Comparison of ENCODE assay signal across 14 cellular contexts in the genomic region with DNA sequence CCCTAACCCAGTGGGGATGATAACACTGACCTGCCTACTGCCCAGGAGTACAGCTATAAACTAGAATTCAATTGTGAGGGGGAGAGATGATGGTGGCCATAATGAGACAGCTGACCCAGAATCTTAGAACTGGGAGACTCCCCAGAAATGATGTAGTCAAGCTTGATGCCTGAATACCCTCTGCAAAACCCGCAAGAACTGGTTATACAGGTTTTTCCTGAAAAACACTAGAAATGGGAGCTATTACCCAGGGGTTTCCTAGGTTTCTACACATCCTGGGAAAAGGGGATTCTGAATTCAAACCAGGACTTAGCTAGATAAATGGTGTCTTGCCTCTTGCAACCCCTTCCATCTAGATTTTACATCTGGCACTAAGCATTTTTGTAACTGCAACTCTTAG.
"Had no signal": no experiment of that assay in that cellular context is flagged by ENCODE, and none has a peak within 500 bp of the region (broad histone marks: within the 10 kb centered on the region; RNA-seq: fewer than 3 reads in every experiment).

No MANE protein-coding gene starts in this region.

- ATAC-seq: activated T-cell treated with anti-CD3 and anti-CD28 coated beads, Interleukin-2, amount 50 U/mL, for 4 hours; left lobe of liver; right lobe of liver; stimulated activated memory B cell treated with anti-CD40 and anti-IgM and Interleukin-4, amounts not matched to agents 10 μg/mL and 1 μg/mL and 100 μg/mL, for 72 hours had no signal

- H3K4me3 ChIP-seq: right lobe of liver, tibial nerve had no signal

- H3K4me1 ChIP-seq: right lobe of liver, tibial nerve had no signal

- H3K27ac ChIP-seq: brain microvascular endothelial cell, right lobe of liver, tibial nerve had no signal

- H3K27me3 ChIP-seq: brain microvascular endothelial cell, right lobe of liver, tibial nerve had no signal

- H3K9me3 ChIP-seq: right lobe of liver, tibial nerve had no signal

- H3K36me3 ChIP-seq: brain microvascular endothelial cell, right lobe of liver, tibial nerve had no signal

- DNase-seq: activated CD4-positive, alpha-beta T cell treated with anti-CD3 and anti-CD28 coated beads for 1 hour; activated CD4-positive, alpha-beta T cell treated with anti-CD3 and anti-CD28 coated beads, Interleukin-2, amount 50 U/mL, for 48 hours; activated effector memory CD4-positive, alpha-beta T cell treated with anti-CD3 and anti-CD28 coated beads, Interleukin-2, amount 50 U/mL, for 16 hours; activated naive CD8-positive, alpha-beta T cell treated with anti-CD3 and anti-CD28 coated beads for 36 hours; activated T-cell treated with anti-CD3 and anti-CD28 coated beads, Interleukin-2, amount 50 U/mL, for 4 hours; brain microvascular endothelial cell; dermis blood vessel endothelial cell; glutamatergic neuron; occipital lobe; right lobe of liver; stimulated activated CD4-positive, alpha-beta T cell treated with anti-CD3 and anti-CD28 coated beads, Interleukin-1b, Interleukin-23, amount 100 ng/mL, for 48 hours had no signal
